Comparison of ENCODE assay signal across 1 cellular context in genomic region chr2:157476915-157477709, GRCh38.
TF ChIP-seq lines count a peak whose summit lies in the region.

No MANE protein-coding gene starts in this region.

TF ChIP-seq in K562, 482 proteins besides CTCF, POLR2A, EP300 and RAD21 (continued from another document):
- TF ChIP-seq ZNF318 (IDR thresholded peaks at IDR 0.05; ENCODE audit: borderline replicate concordance in 1 of 2, low read depth in 1 of 2) (no peak), ZNF780A (CRISPR knock-in tag; IDR thresholded peaks at IDR 0.05) (no peak), GABPA (tag; conservative IDR thresholded peaks at IDR 0.05; ENCODE audit: low read depth) (no peak), SOX6 (IDR thresholded peaks at IDR 0.05) (peak; percentile 91), YY1 (IDR thresholded peaks at IDR 0.05; ENCODE audit: borderline replicate concordance in 1 of 3, control insufficient read depth in 1 of 3, extremely low read depth in 1 of 3, insufficient read depth in 3 of 3, insufficient read length in 1 of 3, insufficient replicate concordance in 2 of 3, low read depth in 1 of 3, low read length in 2 of 3) (no peak), ZNF165 (CRISPR knock-in tag; IDR thresholded peaks at IDR 0.05; ENCODE audit: borderline replicate concordance) (no peak), ATF4 (CRISPR knock-in tag; IDR thresholded peaks at IDR 0.05) (peak; percentile 73; the same call in 1 of the 2 replicates), ZNF57 (CRISPR knock-in tag; IDR thresholded peaks at IDR 0.05) (no peak), RBM25 (IDR thresholded peaks at IDR 0.05; ENCODE audit: low read depth, low read length, severe bottlenecking) (no peak), PHB (CRISPR knock-in tag; IDR thresholded peaks at IDR 0.05) (no peak)
- TF ChIP-seq, protein P1, sequence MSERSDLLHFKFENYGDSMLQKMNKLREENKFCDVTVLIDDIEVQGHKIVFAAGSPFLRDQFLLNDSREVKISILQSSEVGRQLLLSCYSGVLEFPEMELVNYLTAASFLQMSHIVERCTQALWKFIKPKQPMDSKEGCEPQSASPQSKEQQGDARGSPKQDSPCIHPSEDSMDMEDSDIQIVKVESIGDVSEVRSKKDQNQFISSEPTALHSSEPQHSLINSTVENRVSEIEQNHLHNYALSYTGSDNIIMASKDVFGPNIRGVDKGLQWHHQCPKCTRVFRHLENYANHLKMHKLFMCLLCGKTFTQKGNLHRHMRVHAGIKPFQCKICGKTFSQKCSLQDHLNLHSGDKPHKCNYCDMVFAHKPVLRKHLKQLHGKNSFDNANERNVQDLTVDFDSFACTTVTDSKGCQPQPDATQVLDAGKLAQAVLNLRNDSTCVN (CRISPR knock-in tag; IDR thresholded peaks at IDR 0.05), result no peak
